Comparison of ENCODE assay signal across 21 cellular contexts in genomic region chr22:25542720-25543402, GRCh38. TPM values are rescaled to one million over a fixed set of nuclear protein-coding genes. Genes with fewer than 3 reads are reported as not detected.
A peak's percentile ranks its signal among the peaks of the same experiment; 100 is the strongest.
DNase-seq lines count a peak whose midpoint lies in the region; ATAC-seq and TF ChIP-seq lines count a peak whose summit lies in the region.
"Had no signal": no experiment of that assay in that cellular context is flagged by ENCODE, and none has a peak within 500 bp of the region (broad histone marks: within the 10 kb centered on the region; RNA-seq: fewer than 3 reads in every experiment).

No MANE protein-coding gene starts in this region.

- TF ChIP-seq CTCF in left ventricle myocardium inferior (IDR thresholded peaks at IDR 0.05; ENCODE audit: borderline replicate concordance), result no peak
- no peak for TF ChIP-seq CTCF in GM13976 (IDR thresholded peaks at IDR 0.05; ENCODE audit: borderline replicate concordance, control extremely low read depth, extremely low read depth, insufficient read depth, missing control alignments)

- H3K9me3 ChIP-seq in left ventricle myocardium inferior (replicated peaks), result peaks cover 11% of the 10 kb centered on the region
- no peaks in the 10 kb centered on the region for H3K9me3 ChIP-seq in trophoblast cell (ENCODE audit: insufficient read depth, low read depth, low read length)
- H3K9me3 ChIP-seq: BLaER1 had no signal

- no peak for DNase-seq in stimulated activated naive CD8-positive, alpha-beta T cell treated with anti-CD3 and anti-CD28 coated beads, Interleukin-15, amount 100 ng/mL, for 72 hours
- no peak for DNase-seq in stimulated activated naive CD8-positive, alpha-beta T cell treated with anti-CD3 and anti-CD28 coated beads, Interleukin-15, Interleukin-2, amounts not matched to agents 100 U/mL and 50 U/mL, for 24 hours
- DNase-seq in left ventricle myocardium inferior, result no peak
- peak; percentile 40 to 44 for DNase-seq in trophoblast cell
- no peak for DNase-seq in GM13976 (ENCODE audit: low spot score)
- no peak for DNase-seq in NCI-H1694 (lab: John Stamatoyannopoulos, UW)
- DNase-seq: CD4-positive, alpha-beta memory T cell; DMS153; GDM1; MM.1S; NCI-H1092; NCI-H2107; NCI-H2227 treated with DMSO at 0.1 percent for 48 hours; NCI-H510A treated with DMSO at 0.1 percent for 48 hours; NCI-H774; SHP77 treated with DMSO at 0.1 percent for 48 hours had no signal

- H3K4me2 ChIP-seq in trophoblast cell (ENCODE audit: low read length), result no peak overlapping the region
- H3K4me2 ChIP-seq: BLaER1, GM23338 had no signal

- no peaks in the 10 kb centered on the region for H3K79me1 ChIP-seq in trophoblast cell (ENCODE audit: low read length)

- no peaks in the 10 kb centered on the region for H3K79me2 ChIP-seq in trophoblast cell (ENCODE audit: control insufficient read depth, insufficient read depth, low read length, poor library complexity)

- H3K36me3 ChIP-seq in left ventricle myocardium inferior (no peaks in the 10 kb centered on the region), trophoblast cell (ENCODE audit: control insufficient read depth in 1 of 2, insufficient read depth in 2 of 2, low read length in 2 of 2) (no peaks in the 10 kb centered on the region)
- H3K36me3 ChIP-seq: BLaER1 had no signal

- no peak overlapping the region for H2BK12ac ChIP-seq in trophoblast cell (ENCODE audit: low read length)

- no peak overlapping the region for H2BK5ac ChIP-seq in trophoblast cell (ENCODE audit: low read depth, low read length, poor library complexity)

- no peak overlapping the region for H3K18ac ChIP-seq in trophoblast cell (ENCODE audit: low read length)

- no peak overlapping the region for H3K4me3 Mint-ChIP-seq in stimulated activated naive CD8-positive, alpha-beta T cell treated with anti-CD3 and anti-CD28 coated beads, Interleukin-15, amount 100 ng/mL, for 72 hours
- H3K4me3 Mint-ChIP-seq: CD4-positive, alpha-beta memory T cell; GM23338 had no signal

- H3K14ac ChIP-seq in trophoblast cell (ENCODE audit: low read length), result no peak overlapping the region

- H2AK5ac ChIP-seq in trophoblast cell (ENCODE audit: low read length), result no peak overlapping the region

- in situ Hi-C loops in GM13976 (cut with MboI; ENCODE audit: low sequenced_read_pairs, unreplicated experiment), result no loop called here

- no peak for ATAC-seq in stimulated activated naive CD8-positive, alpha-beta T cell treated with anti-CD3 and anti-CD28 coated beads, Interleukin-15, amount 100 ng/mL, for 72 hours
- ATAC-seq in stimulated activated naive CD8-positive, alpha-beta T cell treated with anti-CD3 and anti-CD28 coated beads, Interleukin-15, Interleukin-2, amounts not matched to agents 100 U/mL and 50 U/mL, for 24 hours, result no peak
- no peak for ATAC-seq in GM19035 (IDR thresholded peaks at IDR 0.05; ENCODE audit: unreplicated experiment)
- ATAC-seq: HCT116 had no signal

- no peak overlapping the region for H2BK120ac ChIP-seq in trophoblast cell (ENCODE audit: insufficient read depth, low read length, poor library complexity)

- intact Hi-C loops in left ventricle myocardium inferior (cut with micrococcal nuclease), result no loop called here

- H4K91ac ChIP-seq in trophoblast cell (ENCODE audit: low read depth, low read length), result no peak overlapping the region

- H3K4me3 ChIP-seq in left ventricle myocardium inferior, result no peak overlapping the region
- H3K4me3 ChIP-seq in trophoblast cell (ENCODE audit: low read depth, low read length), result no peak overlapping the region
- H3K4me3 ChIP-seq: BLaER1, GM12878, GM23338 had no signal

- peaks cover 35% of the 10 kb centered on the region for H3K4me1 Mint-ChIP-seq in stimulated activated naive CD8-positive, alpha-beta T cell treated with anti-CD3 and anti-CD28 coated beads, Interleukin-15, amount 100 ng/mL, for 72 hours
- H3K4me1 Mint-ChIP-seq: CD4-positive, alpha-beta memory T cell had no signal

- peak overlapping the region; percentile 13 to 74 for H3K27ac Mint-ChIP-seq in stimulated activated naive CD8-positive, alpha-beta T cell treated with anti-CD3 and anti-CD28 coated beads, Interleukin-15, amount 100 ng/mL, for 72 hours
- H3K27ac Mint-ChIP-seq: CD4-positive, alpha-beta memory T cell; GM23338 had no signal

- H4K8ac ChIP-seq in trophoblast cell (ENCODE audit: low read depth, low read length), result no peak overlapping the region

- H3K27me3 ChIP-seq in left ventricle myocardium inferior (ENCODE audit: low read depth) (no peaks in the 10 kb centered on the region), trophoblast cell (ENCODE audit: insufficient read depth, low read length) (no peaks in the 10 kb centered on the region)
- H3K27me3 ChIP-seq: BLaER1 had no signal

- peaks cover 18% of the 10 kb centered on the region for H3K27me3 Mint-ChIP-seq in stimulated activated naive CD8-positive, alpha-beta T cell treated with anti-CD3 and anti-CD28 coated beads, Interleukin-15, amount 100 ng/mL, for 72 hours

- H3K4me1 ChIP-seq in left ventricle myocardium inferior (peaks cover 23% of the 10 kb centered on the region), trophoblast cell (ENCODE audit: control insufficient read depth in 1 of 2, insufficient read depth in 2 of 2, low read length in 2 of 2) (peaks cover 3 to 8% of the 10 kb centered on the region in 2 experiments)

- H3K23ac ChIP-seq in trophoblast cell (ENCODE audit: low read length), result no peak overlapping the region

- no peak overlapping the region for H4K12ac ChIP-seq in trophoblast cell (ENCODE audit: low read depth, low read length)

- H3K27ac ChIP-seq in left ventricle myocardium inferior (replicated peaks) (peak overlapping the region; percentile 65), trophoblast cell (ENCODE audit: low read depth, low read length) (no peak overlapping the region)
- H3K27ac ChIP-seq: BLaER1 had no signal

- H3K4ac ChIP-seq in trophoblast cell (ENCODE audit: low read depth, low read length), result no peak overlapping the region

- WGBS in trophoblast cell (ENCODE audit: extremely low coverage, insufficient coverage, insufficient read length), result 100% methylated on average over 3 of the region's 6 CpGs

- H2AFZ ChIP-seq in trophoblast cell (ENCODE audit: insufficient read depth, low read length, poor library complexity), result no peak overlapping the region
- H2AFZ ChIP-seq: GM23338 had no signal

- H3K9ac ChIP-seq in trophoblast cell (ENCODE audit: low read length), result no peak overlapping the region
- H3K9ac ChIP-seq: BLaER1 had no signal

- no peaks in the 10 kb centered on the region for H3K9me3 Mint-ChIP-seq in stimulated activated naive CD8-positive, alpha-beta T cell treated with anti-CD3 and anti-CD28 coated beads, Interleukin-15, amount 100 ng/mL, for 72 hours
- H3K9me3 Mint-ChIP-seq: GM23338 had no signal

RNA-seq across cellular contexts. Expression of gene GRK3, which starts 21.6 kb away (rescaled TPM):
- 3.8 TPM for total RNA-seq in left ventricle myocardium inferior
- polyA plus RNA-seq in trophoblast cell (2013), result 12.3 and 12.5 TPM in 2 replicates

Comparison
In these comparisons a context has a peak if more than half of its experiments do, and no peak if none do; other contexts are left out.
1. DNase-seq: peak in trophoblast cell (2 of 2); none in stimulated activated naive CD8-positive, alpha-beta T cell treated with anti-CD3 and anti-CD28 coated beads, Interleukin-15, amount 100 ng/mL, for 72 hours (0 of 2), stimulated activated naive CD8-positive, alpha-beta T cell treated with anti-CD3 and anti-CD28 coated beads, Interleukin-15, Interleukin-2, amounts not matched to agents 100 U/mL and 50 U/mL, for 24 hours (single experiment), left ventricle myocardium inferior (single experiment), GM13976 (single experiment) and NCI-H1694 (single experiment).